25 cellular contexts compared by ENCODE assay signal in genomic region chr11:68932358-68932757, GRCh38. TPM values are rescaled to one million over a fixed set of nuclear protein-coding genes. Genes with fewer than 3 reads are reported as not detected.
"Had no signal": no experiment of that assay in that cellular context is flagged by ENCODE, and none has a peak within 500 bp of the region (broad histone marks: within the 10 kb centered on the region; RNA-seq: fewer than 3 reads in every experiment).

No MANE protein-coding gene starts in this region.

- H3K9me3 ChIP-seq: heart left ventricle, thyroid gland, upper lobe of right lung had no signal

- H3K4me3 ChIP-seq: cardiac muscle cell, heart left ventricle, thyroid gland, upper lobe of right lung had no signal

- ATAC-seq: activated CD4-positive, CD25-positive, alpha-beta regulatory T cell treated with anti-CD3 and anti-CD28 coated beads, Interleukin-2, amount 50 U/mL, for 24 hours; heart left ventricle; left colon; upper lobe of right lung had no signal

- H3K27ac ChIP-seq: cardiac muscle cell, thyroid gland, upper lobe of right lung, VCaP had no signal

- DNase-seq: activated CD4-positive, alpha-beta memory T cell treated with anti-CD3 and anti-CD28 coated beads, Interleukin-2, amount 10 ng/mL, durations not matched to agents 7 days and 5 days; activated CD4-positive, alpha-beta T cell treated with anti-CD3 and anti-CD28 coated beads, Interleukin-2, amount 10 ng/mL, durations not matched to agents 24 days and 14 days; activated effector memory CD4-positive, alpha-beta T cell treated with anti-CD3 and anti-CD28 coated beads, Interleukin-2, amount 50 U/mL, for 16 hours; activated naive CD4-positive, alpha-beta T cell treated with anti-CD3 and anti-CD28 coated beads, Interleukin-2, amount 10 ng/mL, durations not matched to agents 7 days and 5 days; effector CD4-positive, alpha-beta T cell; islet precursor cell; left colon; mesenchymal stem cell; occipital lobe; stimulated activated CD4-positive, alpha-beta T cell treated with anti-CD3 and anti-CD28 coated beads, Interleukin-4, amount 100 ng/mL, for 24 hours; stimulated activated naive CD4-positive, alpha-beta T cell treated with Interleukin-2 at 50 U/mL for 16 hours; substantia nigra; thyroid gland; upper lobe of right lung had no signal

- H3K4me1 ChIP-seq: thyroid gland, upper lobe of right lung had no signal

- H3K27me3 ChIP-seq: cardiac muscle cell, heart left ventricle, thyroid gland, upper lobe of right lung had no signal

RNA-seq across cellular contexts. Expression of gene MRGPRD, which starts 48.4 kb away (rescaled TPM):
- total RNA-seq: activated CD4-positive, alpha-beta memory T cell treated with anti-CD3 and anti-CD28 coated beads, Interleukin-2, amount 10 ng/mL, durations not matched to agents 7 days and 5 days; activated CD4-positive, alpha-beta T cell treated with anti-CD3 and anti-CD28 coated beads, Interleukin-2, amount 10 ng/mL, durations not matched to agents 24 days and 14 days; cardiac muscle cell; epithelial cell of proximal tubule; frontal cortex; heart left ventricle; left colon; lower leg skin; mononuclear cell; neural crest cell; occipital lobe; renal cortical epithelial cell; T-helper 2 cell treated with Interferon-gamma antibody and Interleukin-4, amounts not matched to agents 100 ng/mL and 5 ng/mL, for 36 hours; thyroid gland; upper lobe of right lung had no signal
- polyA plus RNA-seq: cardiac muscle cell, heart left ventricle had no signal
